Comparison of ENCODE assay signal across 30 cellular contexts in the genomic region with DNA sequence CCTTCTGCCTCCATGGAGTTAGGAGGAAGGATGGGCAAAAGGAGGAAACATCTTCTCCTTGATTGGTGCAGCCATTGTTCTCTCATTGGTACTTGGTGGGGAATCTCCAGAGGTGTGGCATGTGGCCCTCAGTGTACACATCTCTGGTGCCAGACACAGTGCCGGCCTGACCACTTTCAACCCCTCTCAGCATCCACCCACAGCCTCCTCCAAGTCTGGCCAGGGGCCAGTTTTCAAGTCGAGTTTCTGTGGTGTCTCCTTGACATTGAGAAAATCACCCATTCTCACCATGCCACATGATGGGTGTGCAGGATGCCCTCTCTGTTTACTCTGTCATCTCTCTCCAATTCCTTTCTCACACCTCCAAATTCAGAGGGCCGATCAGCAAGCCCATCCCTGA.
"Had no signal": no experiment of that assay in that cellular context is flagged by ENCODE, and none has a peak within 500 bp of the region (broad histone marks: within the 10 kb centered on the region; RNA-seq: fewer than 3 reads in every experiment).

No MANE protein-coding gene starts in this region.

- H3K9me3 Mint-ChIP-seq: dendritic cell treated with granulocyte-macrophage colony-stimulating factor and Interleukin-4, amounts not matched to agents 40 ng/mL and 50 ng/mL, for 4 days; endodermal cell; naive thymus-derived CD4-positive, alpha-beta T cell; nephron; stimulated activated naive CD8-positive, alpha-beta T cell treated with anti-CD3 and anti-CD28 coated beads, Interleukin-15, amount 100 ng/mL, for 72 hours had no signal

- H3K27me3 ChIP-seq: esophagus muscularis mucosa, foreskin keratinocyte, heart right ventricle, right atrium auricular region, suprapubic skin, transverse colon, vagina had no signal

- H3K4me1 Mint-ChIP-seq: endodermal cell; stimulated activated naive CD8-positive, alpha-beta T cell treated with anti-CD3 and anti-CD28 coated beads, Interleukin-15, amount 100 ng/mL, for 72 hours had no signal

- H3K4me1 ChIP-seq: foreskin keratinocyte, prostate gland, right atrium auricular region, suprapubic skin, transverse colon, vagina had no signal

- H3K4me3 Mint-ChIP-seq: dendritic cell treated with granulocyte-macrophage colony-stimulating factor and Interleukin-4, amounts not matched to agents 40 ng/mL and 50 ng/mL, for 4 days; endodermal cell; naive thymus-derived CD4-positive, alpha-beta T cell; nephron; stimulated activated naive CD8-positive, alpha-beta T cell treated with anti-CD3 and anti-CD28 coated beads, Interleukin-15, amount 100 ng/mL, for 72 hours had no signal

- H3K27ac ChIP-seq: epithelial cell of prostate, esophagus muscularis mucosa, foreskin keratinocyte, heart right ventricle, left lung, prostate gland, right atrium auricular region, suprapubic skin, transverse colon, vagina had no signal

- H3K27ac Mint-ChIP-seq: dendritic cell treated with granulocyte-macrophage colony-stimulating factor and Interleukin-4, amounts not matched to agents 40 ng/mL and 50 ng/mL, for 4 days; endodermal cell; naive thymus-derived CD4-positive, alpha-beta T cell; nephron had no signal

- H3K4me3 ChIP-seq: esophagus muscularis mucosa, heart right ventricle, left lung, prostate gland, right atrium auricular region, smooth muscle cell, suprapubic skin, transverse colon, vagina had no signal

- H3K9me3 ChIP-seq: esophagus muscularis mucosa, heart right ventricle, left lung, prostate gland, right atrium auricular region, suprapubic skin, transverse colon, vagina had no signal

- H3K36me3 ChIP-seq: esophagus muscularis mucosa, heart right ventricle, left lung, prostate gland, right atrium auricular region, suprapubic skin, transverse colon, vagina had no signal

- DNase-seq: effector CD8-positive, alpha-beta T cell; endodermal cell; foreskin keratinocyte; glutamatergic neuron; heart right ventricle; hippocampal formation; left cardiac atrium; left lung; mesendoderm; midbrain; naive thymus-derived CD4-positive, alpha-beta T cell; nucleus accumbens; stimulated activated CD4-positive, alpha-beta T cell treated with anti-CD3 and anti-CD28 coated beads, Interleukin-12 subunit alpha, Interleukin-12 subunit beta, amount 100 ng/mL, for 4 hours; stimulated activated CD4-positive, alpha-beta T cell treated with anti-CD3 and anti-CD28 coated beads, Interleukin-1b, Interleukin-23, amount 100 ng/mL, for 48 hours; stimulated activated CD4-positive, alpha-beta T cell treated with anti-CD3 and anti-CD28 coated beads, Interleukin-4, amount 100 ng/mL, for 1 hour; stimulated activated CD8-positive, alpha-beta memory T cell treated with anti-CD3 and anti-CD28 coated beads, Interleukin-4, amount 100 ng/mL, for 48 hours; stimulated activated naive CD4-positive, alpha-beta T cell; stimulated activated naive CD8-positive, alpha-beta T cell treated with anti-CD3 and anti-CD28 coated beads, Interleukin-15, amount 100 ng/mL, for 72 hours; transverse colon had no signal

- H3K36me3 Mint-ChIP-seq: naive thymus-derived CD4-positive, alpha-beta T cell had no signal

- ATAC-seq: foreskin keratinocyte; heart right ventricle; left cardiac atrium; left lung; naive thymus-derived CD4-positive, alpha-beta T cell; sciatic nerve; stimulated activated naive CD8-positive, alpha-beta T cell treated with anti-CD3 and anti-CD28 coated beads, Interleukin-15, amount 100 ng/mL, for 72 hours had no signal

- H3K4me2 ChIP-seq: smooth muscle cell had no signal

- FAIRE-seq: islet of Langerhans had no signal
